Comparison of ENCODE assay signal across 15 cellular contexts in genomic region chr12:122125452-122126341, GRCh38. TPM values are rescaled to one million over a fixed set of nuclear protein-coding genes. Genes with fewer than 3 reads are reported as not detected.
DNase-seq lines count a peak whose midpoint lies in the region; ATAC-seq and TF ChIP-seq lines count a peak whose summit lies in the region.
"Had no signal": no experiment of that assay in that cellular context is flagged by ENCODE, and none has a peak within 500 bp of the region (broad histone marks: within the 10 kb centered on the region; RNA-seq: fewer than 3 reads in every experiment).

No MANE protein-coding gene starts in this region.

- in situ Hi-C loops in transverse colon (cut with MboI; ENCODE audit: low pct_ligation_motif_present in 1 of 4, low pct_unique_long_range_greater_than_20kb in 1 of 4, low sequenced_read_pairs in 3 of 4), result loop anchor here in 2 of 4 donors (5.0 to 10.0 kb wide), 2 partner anchors 71 to 73 kb away; no protein-coding TSS in a partner anchor

- H3K36me3 ChIP-seq in heart right ventricle (peaks cover 0 to 40% (median 32%) of the 10 kb centered on the region in 9 donors), muscle layer of colon (ENCODE audit: insufficient read depth, low read length) (peaks cover 38% of the 10 kb centered on the region), transverse colon (peaks cover 0 to 33% (median 15%) of the 10 kb centered on the region in 4 donors)

- TF ChIP-seq EP300 in transverse colon (IDR thresholded peaks at IDR 0.05; ENCODE audit: low read depth), result no peak

- H3K4me3 ChIP-seq in heart right ventricle (no peak overlapping the region), muscle layer of colon (ENCODE audit: low read depth in 1 of 2, low read length in 2 of 2) (no peak overlapping the region), transverse colon (no peak overlapping the region)
- H3K4me3 ChIP-seq: SJSA1 had no signal

- POLR2A ChIA-PET in activated naive CD8-positive, alpha-beta T cell treated with anti-CD3 and anti-CD28 coated beads, Interleukin-2, amount 10 ng/mL, durations not matched to agents 7 days and 5 days (lab: Charles Lee), result no interaction called here

- H3K9me3 Mint-ChIP-seq in activated naive CD8-positive, alpha-beta T cell treated with anti-CD3 and anti-CD28 coated beads, Interleukin-2, amount 10 ng/mL, durations not matched to agents 7 days and 5 days, result no peaks in the 10 kb centered on the region
- H3K9me3 Mint-ChIP-seq: memory B cell had no signal

- H3K4me1 ChIP-seq in heart right ventricle, result peaks cover 8 to 61% (median 38%) of the 10 kb centered on the region in 9 donors
- peaks cover 58% of the 10 kb centered on the region for H3K4me1 ChIP-seq in muscle layer of colon (ENCODE audit: insufficient read depth, low read length)
- peaks cover 45 to 60% (median 56%) of the 10 kb centered on the region in 4 donors for H3K4me1 ChIP-seq in transverse colon

- no peak for ATAC-seq in heart right ventricle
- ATAC-seq in activated naive CD8-positive, alpha-beta T cell treated with anti-CD3 and anti-CD28 coated beads, Interleukin-2, amount 10 ng/mL, durations not matched to agents 7 days and 5 days (ENCODE audit: low read depth), result peak; percentile 50

- WGBS in heart right ventricle, 2 donors, result 73 to 82% methylated on average over 13 of the region's 13 CpGs
- 51 to 73% methylated on average over 4 to 12 of the region's 13 CpGs for WGBS in transverse colon (ENCODE audit: low coverage in 1 of 2), 2 donors

- H3K9ac ChIP-seq in muscle layer of colon (ENCODE audit: low read length), result no peak overlapping the region

- no peak overlapping the region for H3K27ac ChIP-seq in heart right ventricle
- H3K27ac ChIP-seq in muscle layer of colon (ENCODE audit: low read depth, low read length), result peak overlapping the region; percentile 45
- peak overlapping the region; percentile 20 to 63 (median 42) for H3K27ac ChIP-seq in transverse colon
- H3K27ac ChIP-seq: SJSA1 had no signal

- TF ChIP-seq POLR2A in transverse colon (IDR thresholded peaks at IDR 0.05), result no peak

- H3K9me3 ChIP-seq in heart right ventricle, result no peaks in the 10 kb centered on the region
- no peaks in the 10 kb centered on the region for H3K9me3 ChIP-seq in muscle layer of colon (ENCODE audit: low read length)
- no peaks in the 10 kb centered on the region for H3K9me3 ChIP-seq in transverse colon
- H3K9me3 ChIP-seq: SJSA1 had no signal

- peaks cover 22% of the 10 kb centered on the region for H3K4me1 Mint-ChIP-seq in activated naive CD8-positive, alpha-beta T cell treated with anti-CD3 and anti-CD28 coated beads, Interleukin-2, amount 10 ng/mL, durations not matched to agents 7 days and 5 days

- H3K27ac Mint-ChIP-seq in activated naive CD8-positive, alpha-beta T cell treated with anti-CD3 and anti-CD28 coated beads, Interleukin-2, amount 10 ng/mL, durations not matched to agents 7 days and 5 days, result peak overlapping the region; percentile 80
- H3K27ac Mint-ChIP-seq: memory B cell had no signal

- H3K27me3 Mint-ChIP-seq in activated naive CD8-positive, alpha-beta T cell treated with anti-CD3 and anti-CD28 coated beads, Interleukin-2, amount 10 ng/mL, durations not matched to agents 7 days and 5 days, result no peaks in the 10 kb centered on the region
- H3K27me3 Mint-ChIP-seq: memory B cell had no signal

- no peak overlapping the region for H3K4me3 Mint-ChIP-seq in activated naive CD8-positive, alpha-beta T cell treated with anti-CD3 and anti-CD28 coated beads, Interleukin-2, amount 10 ng/mL, durations not matched to agents 7 days and 5 days
- H3K4me3 Mint-ChIP-seq: memory B cell had no signal

- H3K27me3 ChIP-seq in heart right ventricle (no peaks in the 10 kb centered on the region), muscle layer of colon (ENCODE audit: control insufficient read depth in 1 of 2, insufficient read depth in 2 of 2, low read length in 2 of 2) (no peaks in the 10 kb centered on the region), transverse colon (no peaks in the 10 kb centered on the region)
- H3K27me3 ChIP-seq: SJSA1 had no signal

- peaks cover 1% of the 10 kb centered on the region for H3K36me3 Mint-ChIP-seq in activated naive CD8-positive, alpha-beta T cell treated with anti-CD3 and anti-CD28 coated beads, Interleukin-2, amount 10 ng/mL, durations not matched to agents 7 days and 5 days

- intact Hi-C loops in cardiac septum (cut with DNase I) (loop anchor here (2.0 to 5.0 kb wide), 2 partner anchors 67 to 207 kb away; partner anchors contain the start of gene CFAP251), heart right ventricle (cut with DNase I) (loop anchor here in 4 of 10 donors (5.0 to 10.0 kb wide), 3 partner anchors 171 to 211 kb away; partner anchors contain the start of gene CFAP251 (in 4 of the 4)), transverse colon (cut with DNase I; ENCODE audit: low total_unique reads) (no loop called here)

- DNase-seq in cardiac septum (ENCODE audit: low spot score) (peak; percentile 76), heart right ventricle (no peak), transverse colon (no peak), dedifferentiated amniotic fluid mesenchymal stem cell (ENCODE audit: extremely low spot score) (no peak), DMS53 treated with DMSO at 0.1 percent for 48 hours (lab: John Stamatoyannopoulos, UW; ENCODE audit: unreplicated experiment) (no peak), NCI-H1048 (lab: John Stamatoyannopoulos, UW) (no peak)
- DNase-seq in activated naive CD8-positive, alpha-beta T cell treated with anti-CD3 and anti-CD28 coated beads, Interleukin-2, amount 10 ng/mL, durations not matched to agents 7 days and 5 days, result no peak
- DNase-seq: DMS79, NCI-H82, trophoblast cell had no signal

- TF ChIP-seq CTCF in heart right ventricle (IDR thresholded peaks at IDR 0.05) (no peak), transverse colon (IDR thresholded peaks at IDR 0.05) (no peak)

RNA-seq across cellular contexts. Expression of gene MLXIP, which starts 47.1 kb away (rescaled TPM):
- 24.7 TPM for total RNA-seq in cardiac septum
- total RNA-seq in heart right ventricle, result 10 to 100 TPM; 17.3 to 37.9 (median 20.9) TPM
- 10 to 100 TPM; 11.5 to 26.6 TPM for polyA plus RNA-seq in heart right ventricle
- total RNA-seq in activated naive CD8-positive, alpha-beta T cell treated with anti-CD3 and anti-CD28 coated beads, Interleukin-2, amount 10 ng/mL, durations not matched to agents 7 days and 5 days, result 10 to 100 TPM; 61.0 to 61.7 TPM
- 100 to 1,000 TPM in 3 of 4 donors, 10 to 100 TPM in 1; 99.5 to 302 (median 151) TPM for total RNA-seq in transverse colon

RNA-seq across cellular contexts. Expression of gene IL31, which starts 48.3 kb away (rescaled TPM):
- total RNA-seq in cardiac septum (not detected), heart right ventricle (not detected), transverse colon (not detected)
- polyA plus RNA-seq in heart right ventricle, result not detected
- not detected for total RNA-seq in activated naive CD8-positive, alpha-beta T cell treated with anti-CD3 and anti-CD28 coated beads, Interleukin-2, amount 10 ng/mL, durations not matched to agents 7 days and 5 days
- total RNA-seq: H7, osteocyte, SJSA1 had no signal

RNA-seq across cellular contexts. Expression of gene LRRC43, which starts 57.2 kb away (rescaled TPM):
- total RNA-seq in cardiac septum (0.43 TPM), heart right ventricle (1 to 10 TPM in 3 of 10 donors, under 1 TPM in 5, not detected in 2; 0.23 to 1.6 (median 0.74) TPM), transverse colon (under 1 TPM in 1 of 4 donors, not detected in 3; 0.64 TPM)
- under 1 TPM; 0.07 to 0.73 TPM for polyA plus RNA-seq in heart right ventricle
- total RNA-seq in activated naive CD8-positive, alpha-beta T cell treated with anti-CD3 and anti-CD28 coated beads, Interleukin-2, amount 10 ng/mL, durations not matched to agents 7 days and 5 days, result under 1 TPM in 1 of 2 experiments, not detected in 1; 0.50 TPM
- total RNA-seq: H7, SJSA1 had no signal

Comparison
In these comparisons a context has a peak if more than half of its experiments do, and no peak if none do; other contexts are left out.
1. H3K27ac ChIP-seq: peak in muscle layer of colon (single experiment) and transverse colon (4 of 4); none in heart right ventricle (0 of 10).